ENCODE assay signal across 19 cellular contexts in genomic region chr11:17602105-17603001, GRCh38. TPM values are rescaled to one million over a fixed set of nuclear protein-coding genes. Genes with fewer than 3 reads are reported as not detected.
DNase-seq lines count a peak whose midpoint lies in the region; ATAC-seq and TF ChIP-seq lines count a peak whose summit lies in the region.
"Had no signal": no experiment of that assay in that cellular context is flagged by ENCODE, and none has a peak within 500 bp of the region (broad histone marks: within the 10 kb centered on the region; RNA-seq: fewer than 3 reads in every experiment).

No MANE protein-coding gene starts in this region.

- H3K27me3 ChIP-seq in SJCRH30 (no peaks in the 10 kb centered on the region), stomach (peaks cover 0 to 21% (median 0%) of the 10 kb centered on the region in 3 donors)

- no peaks in the 10 kb centered on the region for H3K36me3 ChIP-seq in SJCRH30
- no peaks in the 10 kb centered on the region for H3K36me3 ChIP-seq in stomach

- H3K4me1 ChIP-seq in SJCRH30, result peaks cover 41% of the 10 kb centered on the region
- H3K4me1 ChIP-seq in stomach, result peaks cover 0 to 3% (median 0%) of the 10 kb centered on the region in 4 donors

- intact Hi-C loops in stomach (cut with DNase I; ENCODE audit: low total_unique reads), result loop anchor here (10.0 kb wide), 1 partner anchor 372 kb away; no protein-coding TSS in a partner anchor

- DNase-seq in activated effector memory CD4-positive, alpha-beta T cell treated with anti-CD3 and anti-CD28 coated beads, Interleukin-2, amount 50 U/mL, for 16 hours, result peak; percentile 44
- DNase-seq in activated effector memory CD4-positive, alpha-beta T cell treated with Interleukin-2 at 50 U/mL for 16 hours, result no peak
- DNase-seq in SJCRH30, result peak in 1 of 2 experiments; percentile 42
- DNase-seq in mesenteric fat pad (ENCODE audit: low spot score), result peak; percentile 83
- DNase-seq in stomach, result peak; percentile 23
- no peak for DNase-seq in GF-D8 (lab: John Stamatoyannopoulos, UW)
- DNase-seq in NCI-H146 treated with DMSO at 0.1 percent for 48 hours (lab: John Stamatoyannopoulos, UW; ENCODE audit: unreplicated experiment), result no peak
- DNase-seq: C1 segment of cervical spinal cord; CD8-positive, alpha-beta memory T cell; HFFc6; NCI-H1417; NCI-H345; NCI-H524 treated with DMSO at 0.1 percent for 48 hours; SHP77 had no signal

- no peak for TF ChIP-seq CTCF in stomach (IDR thresholded peaks at IDR 0.05)

- H3K9me3 ChIP-seq in SJCRH30 (replicated peaks) (no peaks in the 10 kb centered on the region), stomach (no peaks in the 10 kb centered on the region)

- H3K27ac ChIP-seq in SJCRH30 (peak overlapping the region; percentile 73), stomach (no peak overlapping the region)
- H3K27ac ChIP-seq: KMS-11 had no signal

- TF ChIP-seq POLR2A in stomach (IDR thresholded peaks at IDR 0.05), result no peak

- ATAC-seq in HG02610 (IDR thresholded peaks at IDR 0.05; ENCODE audit: unreplicated experiment), result no peak

- 81 to 86% (median 84%) methylated on average over 11 of the region's 11 CpGs for WGBS in stomach, 5 donors

- no peak overlapping the region for H3K4me3 ChIP-seq in SJCRH30
- no peak overlapping the region for H3K4me3 ChIP-seq in stomach

- no peak for TF ChIP-seq EP300 in stomach (IDR thresholded peaks at IDR 0.05)

RNA-seq across cellular contexts. Expression of gene OTOG, which starts 55.3 kb away (rescaled TPM):
- total RNA-seq in SJCRH30 (2014; rRNA removed; shearing (Covaris generic)), result 3.3 and 5.9 TPM in 2 replicates
- total RNA-seq in mesenteric fat pad (not detected), stomach (not detected)
- polyA plus RNA-seq in stomach, result not detected
- total RNA-seq: A673; CD8-positive, alpha-beta memory T cell; HFFc6; HT-29; RPMI7951 had no signal
- polyA plus RNA-seq: CD8-positive, alpha-beta memory T cell had no signal

RNA-seq across cellular contexts. Expression of gene USH1C, which starts 58.1 kb away (rescaled TPM):
- 0.35 and 0.47 TPM in 2 replicates for total RNA-seq in SJCRH30 (2014; rRNA removed; shearing (Covaris generic))
- total RNA-seq in mesenteric fat pad (0.19 TPM), stomach (100 to 1,000 TPM in 1 of 5 donors, 10 to 100 TPM in 3, 1 to 10 TPM in 1; 9.4 to 107 (median 22.6) TPM)
- 10 to 100 TPM in 1 of 3 donors, 1 to 10 TPM in 2; 4.8 to 42.5 (median 7.1) TPM for polyA plus RNA-seq in stomach
- total RNA-seq: A673; CD8-positive, alpha-beta memory T cell; HFFc6; RPMI7951 had no signal
- polyA plus RNA-seq: CD8-positive, alpha-beta memory T cell had no signal

Comparison
In these comparisons a context has a peak if more than half of its experiments do, and no peak if none do; other contexts are left out.
1. DNase-seq: peak in activated effector memory CD4-positive, alpha-beta T cell treated with anti-CD3 and anti-CD28 coated beads, Interleukin-2, amount 50 U/mL, for 16 hours (single experiment), mesenteric fat pad (single experiment) and stomach (single experiment); none in activated effector memory CD4-positive, alpha-beta T cell treated with Interleukin-2 at 50 U/mL for 16 hours (single experiment), GF-D8 (single experiment) and NCI-H146 treated with DMSO at 0.1 percent for 48 hours (single experiment).